1 cellular context compared by ENCODE assay signal in genomic region chr3:53478921-53479664, GRCh38.
A peak's percentile ranks its signal among the peaks of the same experiment; 100 is the strongest.
TF ChIP-seq lines count a peak whose summit lies in the region.

No MANE protein-coding gene starts in this region.

TF ChIP-seq in HepG2, 621 proteins besides CTCF, POLR2A, EP300 and RAD21 (continued from another document):
- 0 out of 2 replicates have a peak, but pooled peaks have one; percentile 24 for TF ChIP-seq ZNF547 (CRISPR knock-in tag; IDR thresholded peaks at IDR 0.05)
- no peak for TF ChIP-seq KLF9 (CRISPR knock-in tag; IDR thresholded peaks at IDR 0.05; ENCODE audit: low read depth)
- no peak for TF ChIP-seq ETS1 (CRISPR knock-in tag; IDR thresholded peaks at IDR 0.05)
- no peak for TF ChIP-seq ZNF724P (CRISPR knock-in tag; IDR thresholded peaks at IDR 0.05; ENCODE audit: borderline replicate concordance)
- TF ChIP-seq ZIK1 (CRISPR knock-in tag; IDR thresholded peaks at IDR 0.05; ENCODE audit: borderline replicate concordance, low read depth), result 0 out of 2 replicates have a peak, but pooled peaks have one; percentile 30
- TF ChIP-seq, protein P1, sequence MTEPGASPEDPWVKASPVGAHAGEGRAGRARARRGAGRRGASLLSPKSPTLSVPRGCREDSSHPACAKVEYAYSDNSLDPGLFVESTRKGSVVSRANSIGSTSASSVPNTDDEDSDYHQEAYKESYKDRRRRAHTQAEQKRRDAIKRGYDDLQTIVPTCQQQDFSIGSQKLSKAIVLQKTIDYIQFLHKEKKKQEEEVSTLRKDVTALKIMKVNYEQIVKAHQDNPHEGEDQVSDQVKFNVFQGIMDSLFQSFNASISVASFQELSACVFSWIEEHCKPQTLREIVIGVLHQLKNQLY (CRISPR knock-in tag; IDR thresholded peaks at IDR 0.05), result no peak
- peak; percentile 38; the same call in 1 of the 2 replicates for TF ChIP-seq ZFY (CRISPR knock-in tag; IDR thresholded peaks at IDR 0.05)
- peak; percentile 59 for TF ChIP-seq POLR2G (IDR thresholded peaks at IDR 0.05; ENCODE audit: low read depth, low read length)
